Comparison of ENCODE assay signal across 2 cellular contexts in genomic region chr2:232890536-232890895, GRCh38.
TF ChIP-seq lines count a peak whose summit lies in the region.

No MANE protein-coding gene starts in this region.

TF ChIP-seq in IMR-90, 13 proteins besides CTCF, POLR2A, EP300 and RAD21:
- no peak for TF ChIP-seq ELK1 (IDR thresholded peaks at IDR 0.05; ENCODE audit: borderline replicate concordance, low read depth, low read length)
- no peak for TF ChIP-seq SMC3 (IDR thresholded peaks at IDR 0.05; ENCODE audit: low read depth, low read length)
- no peak for TF ChIP-seq CEBPB (IDR thresholded peaks at IDR 0.05; ENCODE audit: low read depth, low read length)
- no peak for TF ChIP-seq FOS (IDR thresholded peaks at IDR 0.05; ENCODE audit: low read depth, low read length)
- no peak for TF ChIP-seq RFX5 (IDR thresholded peaks at IDR 0.05; ENCODE audit: low read depth, low read length)
- TF ChIP-seq USF2 (IDR thresholded peaks at IDR 0.05; ENCODE audit: low read depth, low read length) = no peak
- no peak for TF ChIP-seq MXI1 (IDR thresholded peaks at IDR 0.05; ENCODE audit: borderline replicate concordance, low read depth, low read length)
- TF ChIP-seq MAFK (IDR thresholded peaks at IDR 0.05; ENCODE audit: low read depth, low read length) = no peak
- TF ChIP-seq BHLHE40 (IDR thresholded peaks at IDR 0.05; ENCODE audit: low read depth, low read length) = no peak
- TF ChIP-seq NFE2L2 (IDR thresholded peaks at IDR 0.05; ENCODE audit: low read depth, low read length) = no peak
- no peak for TF ChIP-seq RCOR1 (IDR thresholded peaks at IDR 0.05; ENCODE audit: insufficient replicate concordance, low read length)
- no peak for TF ChIP-seq MAZ (IDR thresholded peaks at IDR 0.05; ENCODE audit: borderline replicate concordance, low read depth, low read length)
- no peak for TF ChIP-seq CHD1 (IDR thresholded peaks at IDR 0.05; ENCODE audit: low read depth, low read length)

TF ChIP-seq in H1, 55 proteins besides CTCF, POLR2A, EP300 and RAD21:
- TF ChIP-seq BRCA1 (IDR thresholded peaks at IDR 0.05; ENCODE audit: low read depth, low read length) = no peak
- TF ChIP-seq CHD7 (IDR thresholded peaks at IDR 0.05; ENCODE audit: insufficient replicate concordance, low read length) = no peak
TF ChIP-seq in H1: peak in this region for 0.
